ENCODE assay signal across 25 cellular contexts in genomic region chr17:40151414-40151955, GRCh38. TPM values are rescaled to one million over a fixed set of nuclear protein-coding genes. Genes with fewer than 3 reads are reported as not detected.
A peak's percentile ranks its signal among the peaks of the same experiment; 100 is the strongest.
DNase-seq lines count a peak whose midpoint lies in the region; ATAC-seq, FAIRE-seq and TF ChIP-seq lines count a peak whose summit lies in the region.
"Had no signal": no experiment of that assay in that cellular context is flagged by ENCODE, and none has a peak within 500 bp of the region (broad histone marks: within the 10 kb centered on the region; RNA-seq: fewer than 3 reads in every experiment).

No MANE protein-coding gene starts in this region.

- H3K14ac ChIP-seq in trophoblast cell (ENCODE audit: low read length), result no peak overlapping the region

- H3K36me3 ChIP-seq in upper lobe of right lung (peaks cover 89% of the 10 kb centered on the region), trophoblast cell (ENCODE audit: control insufficient read depth in 1 of 2, insufficient read depth in 2 of 2, low read length in 2 of 2) (peaks cover 23 to 40% of the 10 kb centered on the region in 2 experiments)

- peaks cover 66% of the 10 kb centered on the region for H3K4me1 Mint-ChIP-seq in activated naive CD8-positive, alpha-beta T cell (ENCODE audit: low read depth)
- peaks cover 64% of the 10 kb centered on the region for H3K4me1 Mint-ChIP-seq in activated naive CD8-positive, alpha-beta T cell treated with anti-CD3 and anti-CD28 coated beads, Interleukin-2, amount 50 U/mL, for 24 hours
- peaks cover 38% of the 10 kb centered on the region for H3K4me1 Mint-ChIP-seq in activated T-helper 2 cell treated with anti-CD3 and anti-CD28 coated beads, Interferon-gamma antibody, Interleukin-2, Interleukin-4, amounts not matched to agents 10 μg/mL and 5 μg/mL and 100 μg/mL, durations not matched to agents 14 hours and 24 hours and 36 hours (ENCODE audit: low read depth)
- H3K4me1 Mint-ChIP-seq: endodermal cell, neural progenitor cell had no signal

- WGBS in trophoblast cell (ENCODE audit: extremely low coverage, insufficient coverage, insufficient read length), result no CpG with 5 or more reads among the region's 7 CpGs

- H3K4me3 ChIP-seq in upper lobe of right lung, result no peak overlapping the region
- no peak overlapping the region for H3K4me3 ChIP-seq in trophoblast cell (ENCODE audit: low read depth, low read length)
- H3K4me3 ChIP-seq: lung, neural progenitor cell, SJSA1, suprapubic skin had no signal

- no peaks in the 10 kb centered on the region for H3K9me3 Mint-ChIP-seq in activated naive CD8-positive, alpha-beta T cell (ENCODE audit: low read depth)
- H3K9me3 Mint-ChIP-seq in activated naive CD8-positive, alpha-beta T cell treated with anti-CD3 and anti-CD28 coated beads, Interleukin-2, amount 50 U/mL, for 24 hours, result peaks cover 3% of the 10 kb centered on the region
- H3K9me3 Mint-ChIP-seq in activated T-helper 2 cell treated with anti-CD3 and anti-CD28 coated beads, Interferon-gamma antibody, Interleukin-2, Interleukin-4, amounts not matched to agents 10 μg/mL and 5 μg/mL and 100 μg/mL, durations not matched to agents 14 hours and 24 hours and 36 hours, result no peaks in the 10 kb centered on the region
- H3K9me3 Mint-ChIP-seq: endodermal cell; neural progenitor cell; T-helper 2 cell treated with Interferon-gamma antibody and Interleukin-4, amounts not matched to agents 5 μg/mL and 100 μg/mL, for 36 hours had no signal

- no peak for TF ChIP-seq CTCF in upper lobe of right lung (IDR thresholded peaks at IDR 0.05)

- no peak overlapping the region for H3K23ac ChIP-seq in trophoblast cell (ENCODE audit: low read length)

- H2AFZ ChIP-seq in trophoblast cell (ENCODE audit: insufficient read depth, low read length, poor library complexity), result no peak overlapping the region
- H2AFZ ChIP-seq: neural progenitor cell had no signal

- no peak overlapping the region for H3K18ac ChIP-seq in trophoblast cell (ENCODE audit: low read length)

- DNase-seq in activated naive CD8-positive, alpha-beta T cell treated with anti-CD3 and anti-CD28 coated beads, Interleukin-2, amount 50 U/mL, for 24 hours, result no peak
- DNase-seq in MV-4-11 (lab: John Stamatoyannopoulos, UW) (peak; percentile 85), upper lobe of right lung (no peak), NCI-H69 (lab: John Stamatoyannopoulos, UW) (no peak), urothelium cell line (ENCODE audit: low spot score) (no peak), trophoblast cell (no peak)
- DNase-seq in activated T-helper 2 cell treated with anti-CD3 and anti-CD28 coated beads, Interferon-gamma antibody, Interleukin-2, Interleukin-4, amounts not matched to agents 10 μg/mL and 5 μg/mL and 100 μg/mL, durations not matched to agents 14 hours and 24 hours and 36 hours (ENCODE audit: low spot score), result no peak
- DNase-seq: activated CD8-positive, alpha-beta memory T cell treated with anti-CD3 and anti-CD28 coated beads, Interleukin-2, amount 10 ng/mL, durations not matched to agents 7 days and 5 days; activated effector memory CD4-positive, alpha-beta T cell treated with anti-CD3 and anti-CD28 coated beads, Interleukin-2, amount 50 U/mL, for 16 hours; amniotic stem cell; cortex of kidney; DMS79 treated with DMSO at 0.1 percent for 48 hours; endodermal cell; Karpas-422; kidney; NCI-H1092 treated with DMSO at 0.1 percent for 48 hours; NCI-H2029; NCI-H2227 treated with DMSO at 0.1 percent for 48 hours had no signal

- no peak overlapping the region for H4K12ac ChIP-seq in trophoblast cell (ENCODE audit: low read depth, low read length)

- H2BK5ac ChIP-seq in trophoblast cell (ENCODE audit: low read depth, low read length, poor library complexity), result no peak overlapping the region

- intact Hi-C loops in activated T-helper 2 cell treated with anti-CD3 and anti-CD28 coated beads, Interferon-gamma antibody, Interleukin-2, Interleukin-4, amounts not matched to agents 10 μg/mL and 5 μg/mL and 100 μg/mL, durations not matched to agents 14 hours and 24 hours and 36 hours (cut with micrococcal nuclease), result no loop called here
- intact Hi-C loops in upper lobe of right lung (cut with DNase I), result no loop called here

- FAIRE-seq in urothelium cell line (lab: Jason Lieb, UNC), result no peak
- FAIRE-seq: kidney had no signal

- H3K27me3 ChIP-seq in upper lobe of right lung (no peaks in the 10 kb centered on the region), trophoblast cell (ENCODE audit: insufficient read depth, low read length) (no peaks in the 10 kb centered on the region)
- H3K27me3 ChIP-seq: neural progenitor cell, SJSA1, suprapubic skin had no signal

- no peak overlapping the region for H3K27ac ChIP-seq in upper lobe of right lung
- H3K27ac ChIP-seq in trophoblast cell (ENCODE audit: low read depth, low read length), result no peak overlapping the region
- H3K27ac ChIP-seq: neural progenitor cell, SJSA1, suprapubic skin had no signal

- no peak overlapping the region for H4K8ac ChIP-seq in trophoblast cell (ENCODE audit: low read depth, low read length)

- no peak overlapping the region for H3K4me3 Mint-ChIP-seq in activated naive CD8-positive, alpha-beta T cell
- H3K4me3 Mint-ChIP-seq in activated naive CD8-positive, alpha-beta T cell treated with anti-CD3 and anti-CD28 coated beads, Interleukin-2, amount 50 U/mL, for 24 hours, result no peak overlapping the region
- H3K4me3 Mint-ChIP-seq in activated T-helper 2 cell treated with anti-CD3 and anti-CD28 coated beads, Interferon-gamma antibody, Interleukin-2, Interleukin-4, amounts not matched to agents 10 μg/mL and 5 μg/mL and 100 μg/mL, durations not matched to agents 14 hours and 24 hours and 36 hours (ENCODE audit: low read depth), result no peak overlapping the region
- H3K4me3 Mint-ChIP-seq: activated CD8-positive, alpha-beta memory T cell treated with anti-CD3 and anti-CD28 coated beads, Interleukin-2, amount 10 ng/mL, durations not matched to agents 7 days and 5 days; endodermal cell; neural progenitor cell; T-helper 2 cell treated with Interferon-gamma antibody and Interleukin-4, amounts not matched to agents 5 μg/mL and 100 μg/mL, for 36 hours had no signal

- peak overlapping the region; percentile 54 for H3K27ac Mint-ChIP-seq in activated naive CD8-positive, alpha-beta T cell
- H3K27ac Mint-ChIP-seq in activated naive CD8-positive, alpha-beta T cell treated with anti-CD3 and anti-CD28 coated beads, Interleukin-2, amount 50 U/mL, for 24 hours, result no peak overlapping the region
- peak overlapping the region; percentile 72 for H3K27ac Mint-ChIP-seq in activated T-helper 2 cell treated with anti-CD3 and anti-CD28 coated beads, Interferon-gamma antibody, Interleukin-2, Interleukin-4, amounts not matched to agents 10 μg/mL and 5 μg/mL and 100 μg/mL, durations not matched to agents 14 hours and 24 hours and 36 hours
- H3K27ac Mint-ChIP-seq: activated CD8-positive, alpha-beta memory T cell treated with anti-CD3 and anti-CD28 coated beads, Interleukin-2, amount 10 ng/mL, durations not matched to agents 7 days and 5 days; endodermal cell; neural progenitor cell; T-helper 2 cell treated with Interferon-gamma antibody and Interleukin-4, amounts not matched to agents 5 μg/mL and 100 μg/mL, for 36 hours had no signal

- H3K9ac ChIP-seq in trophoblast cell (ENCODE audit: low read length), result no peak overlapping the region
- H3K9ac ChIP-seq: neural progenitor cell had no signal

- H3K4ac ChIP-seq in trophoblast cell (ENCODE audit: low read depth, low read length), result no peak overlapping the region

- no peaks in the 10 kb centered on the region for H3K27me3 Mint-ChIP-seq in activated naive CD8-positive, alpha-beta T cell
- no peaks in the 10 kb centered on the region for H3K27me3 Mint-ChIP-seq in activated naive CD8-positive, alpha-beta T cell treated with anti-CD3 and anti-CD28 coated beads, Interleukin-2, amount 50 U/mL, for 24 hours
- no peaks in the 10 kb centered on the region for H3K27me3 Mint-ChIP-seq in activated T-helper 2 cell treated with anti-CD3 and anti-CD28 coated beads, Interferon-gamma antibody, Interleukin-2, Interleukin-4, amounts not matched to agents 10 μg/mL and 5 μg/mL and 100 μg/mL, durations not matched to agents 14 hours and 24 hours and 36 hours (ENCODE audit: low read depth)
- H3K27me3 Mint-ChIP-seq: activated CD8-positive, alpha-beta memory T cell treated with anti-CD3 and anti-CD28 coated beads, Interleukin-2, amount 10 ng/mL, durations not matched to agents 7 days and 5 days had no signal

- no peak for ATAC-seq in activated naive CD8-positive, alpha-beta T cell treated with anti-CD3 and anti-CD28 coated beads, Interleukin-2, amount 50 U/mL, for 24 hours
- ATAC-seq in upper lobe of right lung, result peak; percentile 16
- ATAC-seq: activated CD8-positive, alpha-beta memory T cell treated with anti-CD3 and anti-CD28 coated beads, Interleukin-2, amount 10 ng/mL, durations not matched to agents 7 days and 5 days; Panc1 had no signal

- no peak overlapping the region for H2BK12ac ChIP-seq in trophoblast cell (ENCODE audit: low read length)

- H3K36me3 Mint-ChIP-seq in activated naive CD8-positive, alpha-beta T cell, result peaks cover 7% of the 10 kb centered on the region
- H3K36me3 Mint-ChIP-seq in activated naive CD8-positive, alpha-beta T cell treated with anti-CD3 and anti-CD28 coated beads, Interleukin-2, amount 50 U/mL, for 24 hours (ENCODE audit: low read depth), result peaks cover 63% of the 10 kb centered on the region
- H3K36me3 Mint-ChIP-seq in activated T-helper 2 cell treated with anti-CD3 and anti-CD28 coated beads, Interferon-gamma antibody, Interleukin-2, Interleukin-4, amounts not matched to agents 10 μg/mL and 5 μg/mL and 100 μg/mL, durations not matched to agents 14 hours and 24 hours and 36 hours (ENCODE audit: low read depth), result peaks cover 78% of the 10 kb centered on the region

- H3K4me1 ChIP-seq in upper lobe of right lung, result peaks cover 4% of the 10 kb centered on the region
- H3K4me1 ChIP-seq in trophoblast cell (ENCODE audit: control insufficient read depth in 1 of 2, insufficient read depth in 2 of 2, low read length in 2 of 2), result no peaks in the 10 kb centered on the region
- H3K4me1 ChIP-seq: neural progenitor cell, SJSA1, suprapubic skin had no signal

- no peak overlapping the region for H4K91ac ChIP-seq in trophoblast cell (ENCODE audit: low read depth, low read length)

- H3K4me2 ChIP-seq in trophoblast cell (ENCODE audit: low read length), result no peak overlapping the region
- H3K4me2 ChIP-seq: neural progenitor cell had no signal

- no peaks in the 10 kb centered on the region for H3K79me2 ChIP-seq in trophoblast cell (ENCODE audit: control insufficient read depth, insufficient read depth, low read length, poor library complexity)

- H2AK5ac ChIP-seq in trophoblast cell (ENCODE audit: low read length), result no peak overlapping the region

- H3K79me1 ChIP-seq in trophoblast cell (ENCODE audit: low read length), result no peaks in the 10 kb centered on the region

- H3K9me3 ChIP-seq in upper lobe of right lung, result no peaks in the 10 kb centered on the region
- H3K9me3 ChIP-seq in trophoblast cell (ENCODE audit: insufficient read depth, low read depth, low read length), result no peaks in the 10 kb centered on the region
- H3K9me3 ChIP-seq: SJSA1, suprapubic skin had no signal

- no peak overlapping the region for H2BK120ac ChIP-seq in trophoblast cell (ENCODE audit: insufficient read depth, low read length, poor library complexity)

RNA-seq across cellular contexts. Expression of gene CASC3, which starts 11.1 kb away (rescaled TPM):
- total RNA-seq in activated T-helper 2 cell treated with anti-CD3 and anti-CD28 coated beads, Interferon-gamma antibody, Interleukin-2, Interleukin-4, amounts not matched to agents 10 μg/mL and 5 μg/mL and 100 μg/mL, durations not matched to agents 14 hours and 24 hours and 36 hours, result 118 and 120 TPM in 2 replicates
- 106 TPM for total RNA-seq in upper lobe of right lung
- polyA plus RNA-seq in trophoblast cell (2013), result 49.0 and 50.6 TPM in 2 replicates

RNA-seq across cellular contexts. Expression of gene RAPGEFL1, which starts 25.8 kb away (rescaled TPM):
- 11.6 and 12.3 TPM in 2 replicates for total RNA-seq in activated T-helper 2 cell treated with anti-CD3 and anti-CD28 coated beads, Interferon-gamma antibody, Interleukin-2, Interleukin-4, amounts not matched to agents 10 μg/mL and 5 μg/mL and 100 μg/mL, durations not matched to agents 14 hours and 24 hours and 36 hours
- total RNA-seq in upper lobe of right lung, result 10.2 TPM
- polyA plus RNA-seq in trophoblast cell (2013), result 2.8 and 3.0 TPM in 2 replicates

RNA-seq across cellular contexts. Expression of gene MSL1, which starts 29.7 kb away (rescaled TPM):
- 87.6 and 95.8 TPM in 2 replicates for total RNA-seq in activated T-helper 2 cell treated with anti-CD3 and anti-CD28 coated beads, Interferon-gamma antibody, Interleukin-2, Interleukin-4, amounts not matched to agents 10 μg/mL and 5 μg/mL and 100 μg/mL, durations not matched to agents 14 hours and 24 hours and 36 hours
- 84.4 TPM for total RNA-seq in upper lobe of right lung
- 52.5 and 54.4 TPM in 2 replicates for polyA plus RNA-seq in trophoblast cell (2013)

RNA-seq across cellular contexts. Expression of gene NR1D1, which starts 51.1 kb away (rescaled TPM):
- total RNA-seq in activated T-helper 2 cell treated with anti-CD3 and anti-CD28 coated beads, Interferon-gamma antibody, Interleukin-2, Interleukin-4, amounts not matched to agents 10 μg/mL and 5 μg/mL and 100 μg/mL, durations not matched to agents 14 hours and 24 hours and 36 hours, result 6.6 and 6.8 TPM in 2 replicates
- total RNA-seq in upper lobe of right lung, result 24.9 TPM
- 2.0 and 2.2 TPM in 2 replicates for polyA plus RNA-seq in trophoblast cell (2013)
